In the genomic region with DNA sequence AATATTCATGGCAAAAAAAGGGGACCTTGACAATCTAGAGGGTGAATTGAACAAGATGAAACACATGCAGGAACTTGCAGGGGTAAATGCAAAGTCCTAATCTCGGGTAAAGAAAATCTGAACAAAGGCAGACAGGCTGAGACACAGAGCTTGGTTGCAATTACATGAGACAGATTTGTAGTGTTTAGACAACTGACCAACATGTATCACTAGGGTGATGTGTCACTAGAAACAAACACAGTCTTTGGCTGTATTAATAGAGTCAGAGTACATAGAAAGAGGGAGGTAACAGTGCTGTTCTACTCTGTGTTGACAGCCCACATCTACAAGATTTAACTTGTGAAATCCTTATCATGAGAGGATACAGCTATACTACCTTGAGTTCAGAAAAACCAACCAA, we compare ENCODE assay signal across 28 cellular contexts.
"Had no signal": no experiment of that assay in that cellular context is flagged by ENCODE, and none has a peak within 500 bp of the region (broad histone marks: within the 10 kb centered on the region; RNA-seq: fewer than 3 reads in every experiment).

No MANE protein-coding gene starts in this region.

- FAIRE-seq: urothelium cell line had no signal

- H3K36me3 Mint-ChIP-seq: stimulated activated effector memory CD8-positive, alpha-beta T cell treated with anti-CD3 and anti-CD28 coated beads, Interleukin-12 subunit alpha, Interleukin-12 subunit beta, amount 100 ng/mL, for 72 hours; stimulated activated memory B cell treated with anti-CD40 and anti-IgM and Interleukin-4, amounts not matched to agents 10 μg/mL and 1 μg/mL and 100 μg/mL, for 72 hours; stimulated activated naive B cell treated with anti-CD40 and anti-IgM and Interleukin-4, amounts not matched to agents 10 μg/mL and 1 μg/mL and 100 μg/mL, for 72 hours; type B pancreatic cell had no signal

- ATAC-seq: stimulated activated effector memory CD8-positive, alpha-beta T cell treated with anti-CD3 and anti-CD28 coated beads, Interleukin-12 subunit alpha, Interleukin-12 subunit beta, amount 100 ng/mL, for 72 hours; stimulated activated memory B cell treated with anti-CD40 and anti-IgM and Interleukin-4, amounts not matched to agents 10 μg/mL and 1 μg/mL and 100 μg/mL, for 72 hours; stimulated activated naive B cell treated with anti-CD40 and anti-IgM and Interleukin-4, amounts not matched to agents 10 μg/mL and 1 μg/mL and 100 μg/mL, for 72 hours; upper lobe of right lung had no signal

- H3K4me1 Mint-ChIP-seq: stimulated activated effector memory CD8-positive, alpha-beta T cell treated with anti-CD3 and anti-CD28 coated beads, Interleukin-12 subunit alpha, Interleukin-12 subunit beta, amount 100 ng/mL, for 72 hours; stimulated activated memory B cell treated with anti-CD40 and anti-IgM and Interleukin-4, amounts not matched to agents 10 μg/mL and 1 μg/mL and 100 μg/mL, for 72 hours; stimulated activated naive B cell treated with anti-CD40 and anti-IgM and Interleukin-4, amounts not matched to agents 10 μg/mL and 1 μg/mL and 100 μg/mL, for 72 hours had no signal

- H3K27ac ChIP-seq: stomach, suprapubic skin, testis, thoracic aorta, thyroid gland, tibial artery, tibial nerve, transverse colon, upper lobe of left lung, upper lobe of right lung, uterus, vagina had no signal

- H3K4me3 ChIP-seq: stomach, suprapubic skin, testis, thoracic aorta, thyroid gland, tibial artery, tibial nerve, transverse colon, upper lobe of left lung, upper lobe of right lung, uterus, vagina had no signal

- H3K4me3 Mint-ChIP-seq: stimulated activated effector memory CD8-positive, alpha-beta T cell treated with anti-CD3 and anti-CD28 coated beads, Interleukin-12 subunit alpha, Interleukin-12 subunit beta, amount 100 ng/mL, for 72 hours; stimulated activated memory B cell treated with anti-CD40 and anti-IgM and Interleukin-4, amounts not matched to agents 10 μg/mL and 1 μg/mL and 100 μg/mL, for 72 hours; stimulated activated naive B cell treated with anti-CD40 and anti-IgM and Interleukin-4, amounts not matched to agents 10 μg/mL and 1 μg/mL and 100 μg/mL, for 72 hours; stimulated activated naive CD8-positive, alpha-beta T cell treated with anti-CD3 and anti-CD28 coated beads, Interleukin-15, Interleukin-2, amounts not matched to agents 100 ng/mL and 50 ng/mL, for 24 hours; type B pancreatic cell had no signal

- H3K9me3 Mint-ChIP-seq: stimulated activated effector memory CD8-positive, alpha-beta T cell treated with anti-CD3 and anti-CD28 coated beads, Interleukin-12 subunit alpha, Interleukin-12 subunit beta, amount 100 ng/mL, for 72 hours; stimulated activated memory B cell treated with anti-CD40 and anti-IgM and Interleukin-4, amounts not matched to agents 10 μg/mL and 1 μg/mL and 100 μg/mL, for 72 hours; stimulated activated naive B cell treated with anti-CD40 and anti-IgM and Interleukin-4, amounts not matched to agents 10 μg/mL and 1 μg/mL and 100 μg/mL, for 72 hours; stimulated activated naive CD8-positive, alpha-beta T cell treated with anti-CD3 and anti-CD28 coated beads, Interleukin-15, Interleukin-2, amounts not matched to agents 100 ng/mL and 50 ng/mL, for 24 hours; type B pancreatic cell had no signal

- H3K27ac Mint-ChIP-seq: stimulated activated effector memory CD8-positive, alpha-beta T cell treated with anti-CD3 and anti-CD28 coated beads, Interleukin-12 subunit alpha, Interleukin-12 subunit beta, amount 100 ng/mL, for 72 hours; stimulated activated memory B cell treated with anti-CD40 and anti-IgM and Interleukin-4, amounts not matched to agents 10 μg/mL and 1 μg/mL and 100 μg/mL, for 72 hours; stimulated activated naive B cell treated with anti-CD40 and anti-IgM and Interleukin-4, amounts not matched to agents 10 μg/mL and 1 μg/mL and 100 μg/mL, for 72 hours; stimulated activated naive CD8-positive, alpha-beta T cell treated with anti-CD3 and anti-CD28 coated beads, Interleukin-15, Interleukin-2, amounts not matched to agents 100 ng/mL and 50 ng/mL, for 24 hours; type B pancreatic cell had no signal

- H3K27me3 ChIP-seq: testis, thyroid gland, tibial nerve, transverse colon, upper lobe of left lung, uterus, vagina had no signal

- DNase-seq: stimulated activated CD4-positive, alpha-beta T cell treated with anti-CD3 and anti-CD28 coated beads, Interleukin-2, amount 100 ng/mL, for 24 hours; stimulated activated CD4-positive, alpha-beta T cell treated with anti-CD3 and anti-CD28 coated beads, Interleukin-2, amount 100 ng/mL, for 48 hours; stimulated activated CD4-positive, alpha-beta T cell treated with anti-CD3 and anti-CD28 coated beads, Interleukin-4, amount 100 ng/mL, for 1 hour; stimulated activated CD4-positive, alpha-beta T cell treated with anti-CD3 and anti-CD28 coated beads, Interleukin-4, amount 100 ng/mL, for 24 hours; stimulated activated CD4-positive, alpha-beta T cell treated with anti-CD3 and anti-CD28 coated beads, Interleukin-4, amount 100 ng/mL, for 4 hours; stimulated activated CD8-positive, alpha-beta memory T cell treated with anti-CD3 and anti-CD28 coated beads, Interleukin-4, amount 100 ng/mL, for 48 hours; stimulated activated naive B cell treated with anti-CD40 and anti-IgM and Interleukin-4, amounts not matched to agents 10 μg/mL and 1 μg/mL and 100 μg/mL, for 72 hours; stimulated activated naive CD4-positive, alpha-beta T cell; stimulated activated naive CD4-positive, alpha-beta T cell treated with Interleukin-2 at 50 U/mL for 16 hours; stomach; substantia nigra; testis; thyroid gland; tibial artery; transverse colon; trophoblast cell; upper lobe of left lung; upper lobe of right lung; uterus had no signal

- H3K36me3 ChIP-seq: stomach, suprapubic skin, thoracic aorta, thyroid gland, tibial artery, tibial nerve, transverse colon, upper lobe of left lung, upper lobe of right lung, uterus, vagina had no signal
